18 cellular contexts compared by ENCODE assay signal in genomic region chr4:160825644-160826338, GRCh38.
DNase-seq lines count a peak whose midpoint lies in the region; ATAC-seq, FAIRE-seq and TF ChIP-seq lines count a peak whose summit lies in the region.
"Had no signal": no experiment of that assay in that cellular context is flagged by ENCODE, and none has a peak within 500 bp of the region (broad histone marks: within the 10 kb centered on the region; RNA-seq: fewer than 3 reads in every experiment).

No MANE protein-coding gene starts in this region.

- RAD21 ChIA-PET in GM12878 (lab: Charles Lee; ENCODE audit: unreplicated experiment) = no interaction called here

- intact Hi-C loops in GM12878 (cut with micrococcal nuclease; ENCODE audit: unreplicated experiment) = no loop called here
- intact Hi-C loops in activated CD4-positive, alpha-beta memory T cell treated with anti-CD3 and anti-CD28 coated beads for 36 hours (cut with micrococcal nuclease) = no loop called here

- no peaks in the 10 kb centered on the region for H3K79me2 ChIP-seq in GM23338 (replicated peaks; ENCODE audit: insufficient read depth)
- no peaks in the 10 kb centered on the region for H3K79me2 ChIP-seq in OCI-LY3 (ENCODE audit: low read length)
- no peaks in the 10 kb centered on the region for H3K79me2 ChIP-seq in GM12878 (ENCODE audit: control insufficient read depth, insufficient read depth, low read length)

- H2AFZ ChIP-seq in GM23338 = peak overlapping the region; percentile 86
- peak overlapping the region; percentile 49 for H2AFZ ChIP-seq in OCI-LY3 (ENCODE audit: low read depth, low read length)
- peak overlapping the region; percentile 7; the same call in 1 of the 2 replicates for H2AFZ ChIP-seq in GM12878 (ENCODE audit: control insufficient read depth, low read depth, low read length)

- H3K9ac ChIP-seq in OCI-LY3 (ENCODE audit: low read length) (peak overlapping the region; percentile 62), GM12878 (ENCODE audit: control insufficient read depth, insufficient read depth, low read length) (no peak overlapping the region)

- no peak for TF ChIP-seq POLR2A in GM12878 (IDR thresholded peaks at IDR 0.05; ENCODE audit: low read depth, low read length)

- H3K4me3 ChIP-seq in GM23338 (no peak overlapping the region), OCI-LY3 (ENCODE audit: low read length) (peak overlapping the region; percentile 66), GM12878 (no peak overlapping the region)

- H3K9me3 Mint-ChIP-seq in GM23338 = peaks cover 4% of the 10 kb centered on the region; the same call in 2 of the 3 replicates
- H3K9me3 Mint-ChIP-seq in activated CD4-positive, alpha-beta memory T cell treated with anti-CD3 and anti-CD28 coated beads for 36 hours = peaks cover 7% of the 10 kb centered on the region

- no peak for TF ChIP-seq CTCF in GM23338 (conservative IDR thresholded peaks at IDR 0.05; ENCODE audit: low read depth in 2 of 2)
- TF ChIP-seq CTCF in OCI-LY3 (IDR thresholded peaks at IDR 0.05; ENCODE audit: low read depth, low read length) = no peak
- no peak for TF ChIP-seq CTCF in GM12878 (IDR thresholded peaks at IDR 0.05 in 2 of 3, conservative IDR thresholded peaks at IDR 0.05 in 1 of 3; ENCODE audit: control insufficient read depth in 2 of 3, extremely low read depth in 1 of 3, insufficient read depth in 1 of 3, low read depth in 3 of 3, low read length in 3 of 3)

- H3K27me3 ChIP-seq in GM23338 (ENCODE audit: insufficient read depth) = no peaks in the 10 kb centered on the region
- no peaks in the 10 kb centered on the region for H3K27me3 ChIP-seq in OCI-LY3 (ENCODE audit: low read depth, low read length)
- no peaks in the 10 kb centered on the region for H3K27me3 ChIP-seq in GM12878 (replicated peaks in 1 of 2; ENCODE audit: control insufficient read depth in 2 of 2, insufficient read depth in 2 of 2, low read length in 1 of 2)

- 48% methylated on average over 8 of the region's 8 CpGs for WGBS in GM12878 (ENCODE audit: insufficient coverage, insufficient replicate concordance, low lambda C conversion rate, missing lambda C conversion rate)

- no peak for FAIRE-seq in GM12878 (lab: Jason Lieb, UNC)
- FAIRE-seq: RCC 7860 had no signal

- no peak for ATAC-seq in GM23338
- peak; percentile 54 for ATAC-seq in GM12878
- ATAC-seq in GM19023 (IDR thresholded peaks at IDR 0.05; ENCODE audit: unreplicated experiment) = no peak
- ATAC-seq: HCT116 had no signal

- H3K9me2 ChIP-seq in GM23338 (ENCODE audit: insufficient read depth) = peaks cover 1% of the 10 kb centered on the region; the same call in 1 of the 2 replicates

- DNase-seq in NCI-H2029 treated with DMSO at 0.1 percent for 48 hours (lab: John Stamatoyannopoulos, UW) = peak; percentile 49
- no peak for DNase-seq in NCI-H2029 (lab: John Stamatoyannopoulos, UW)
- DNase-seq in GM23338 (ENCODE audit: low spot score) = no peak
- DNase-seq in GM12878 (ENCODE audit: low read depth, low spot score) = no peak
- DNase-seq in Ammon's horn (ENCODE audit: low spot score) = no peak
- no peak for DNase-seq in activated CD4-positive, alpha-beta memory T cell treated with anti-CD3 and anti-CD28 coated beads for 36 hours
- DNase-seq: KG1, NCI-H1105, NCI-H1694 treated with DMSO at 0.1 percent for 48 hours, NCI-H446 treated with DMSO at 0.1 percent for 48 hours, NCI-H748 treated with DMSO at 0.1 percent for 48 hours, SHP77, T-helper 2 cell had no signal

- CTCF ChIA-PET in GM12878 (lab: Yijun Ruan, JAX) = no interaction called here
- CTCF ChIA-PET in activated CD4-positive, alpha-beta memory T cell treated with anti-CD3 and anti-CD28 coated beads for 36 hours (lab: Charles Lee) = no interaction called here

- H3K4me1 ChIP-seq in GM23338 (ENCODE audit: insufficient read depth) (peaks cover 10% of the 10 kb centered on the region; the same call in 1 of the 2 replicates), OCI-LY3 (ENCODE audit: low read length) (peaks cover 26% of the 10 kb centered on the region), GM12878 (ENCODE audit: control insufficient read depth, insufficient read depth, low read length) (no peaks in the 10 kb centered on the region)

- H3K4me3 Mint-ChIP-seq in GM23338 = no peak overlapping the region
- no peak overlapping the region for H3K4me3 Mint-ChIP-seq in activated CD4-positive, alpha-beta memory T cell treated with anti-CD3 and anti-CD28 coated beads for 36 hours
- H3K4me3 Mint-ChIP-seq: CD14-positive monocyte had no signal

- SMC1A ChIA-PET in GM12878 (lab: Charles Lee; ENCODE audit: uncharacterized antibody, unreplicated experiment) = no interaction called here

- no peaks in the 10 kb centered on the region for H3F3A ChIP-seq in GM23338 (replicated peaks; ENCODE audit: low read depth)

- H3K27ac Mint-ChIP-seq in GM23338 = peak overlapping the region; percentile 1; the same call in 1 of the 2 replicates
- no peak overlapping the region for H3K27ac Mint-ChIP-seq in activated CD4-positive, alpha-beta memory T cell treated with anti-CD3 and anti-CD28 coated beads for 36 hours
- H3K27ac Mint-ChIP-seq: CD14-positive monocyte had no signal

- in situ Hi-C loops in GM12878 (cut with MboI) = no loop called here

- peaks cover 4% of the 10 kb centered on the region for H3K27me3 Mint-ChIP-seq in GM23338 (ENCODE audit: insufficient read depth, low read depth, poor library complexity)
- H3K27me3 Mint-ChIP-seq in activated CD4-positive, alpha-beta memory T cell treated with anti-CD3 and anti-CD28 coated beads for 36 hours = no peaks in the 10 kb centered on the region

- no peak overlapping the region for H3K4me2 ChIP-seq in GM23338
- H3K4me2 ChIP-seq in OCI-LY3 (ENCODE audit: low read length) = peak overlapping the region; percentile 76
- no peak overlapping the region for H3K4me2 ChIP-seq in GM12878 (ENCODE audit: control insufficient read depth, insufficient read depth)

- BruUV-seq in GM12878 (replicated peaks; lab: Mats Ljungman, UMichigan) = no TSS peak

- H3K36me3 Mint-ChIP-seq in GM23338 (ENCODE audit: low read depth) = peaks cover 10% of the 10 kb centered on the region; the same call in 2 of the 3 replicates
- H3K36me3 Mint-ChIP-seq in activated CD4-positive, alpha-beta memory T cell treated with anti-CD3 and anti-CD28 coated beads for 36 hours = no peaks in the 10 kb centered on the region
- H3K36me3 Mint-ChIP-seq: CD14-positive monocyte had no signal

- H3K27ac ChIP-seq in GM23338 (ENCODE audit: low read depth) = no peak overlapping the region
- H3K27ac ChIP-seq in OCI-LY3 (ENCODE audit: low read length) = peak overlapping the region; percentile 80
- H3K27ac ChIP-seq in GM12878 (ENCODE audit: control insufficient read depth, insufficient read depth) = no peak overlapping the region

- H3K9me3 ChIP-seq in OCI-LY3 (ENCODE audit: insufficient read depth, low read length) (no peaks in the 10 kb centered on the region), GM12878 (replicated peaks; ENCODE audit: control insufficient read depth, insufficient read depth, low read length) (no peaks in the 10 kb centered on the region)

- H4K20me1 ChIP-seq in GM23338 (replicated peaks; ENCODE audit: insufficient read depth) = no peaks in the 10 kb centered on the region
- no peaks in the 10 kb centered on the region for H4K20me1 ChIP-seq in OCI-LY3 (ENCODE audit: insufficient read depth, low read length)
- H4K20me1 ChIP-seq in GM12878 (ENCODE audit: control insufficient read depth, insufficient read depth) = no peaks in the 10 kb centered on the region

- no peak for TF ChIP-seq RAD21 in GM12878 (IDR thresholded peaks at IDR 0.05; ENCODE audit: insufficient read depth, low read depth, low read length)

- TF ChIP-seq EP300 in GM12878 (IDR thresholded peaks at IDR 0.05; ENCODE audit: borderline replicate concordance in 1 of 2, control insufficient read depth in 1 of 2, low read depth in 2 of 2, low read length in 2 of 2) = no peak

- H3K36me3 ChIP-seq in GM23338 (ENCODE audit: insufficient read depth) = no peaks in the 10 kb centered on the region
- peaks cover 3% of the 10 kb centered on the region for H3K36me3 ChIP-seq in OCI-LY3 (replicated peaks; ENCODE audit: low read depth, low read length)
- H3K36me3 ChIP-seq in GM12878 (ENCODE audit: control insufficient read depth in 2 of 2, insufficient read depth in 2 of 2, low read length in 1 of 2) = no peaks in the 10 kb centered on the region

- peaks cover 4% of the 10 kb centered on the region; the same call in 2 of the 3 replicates for H3K4me1 Mint-ChIP-seq in GM23338
- no peaks in the 10 kb centered on the region for H3K4me1 Mint-ChIP-seq in activated CD4-positive, alpha-beta memory T cell treated with anti-CD3 and anti-CD28 coated beads for 36 hours (ENCODE audit: low read depth)
- H3K4me1 Mint-ChIP-seq: CD14-positive monocyte had no signal

- POLR2A ChIA-PET in GM12878 (lab: Charles Lee) = no interaction called here
- POLR2A ChIA-PET in activated CD4-positive, alpha-beta memory T cell treated with anti-CD3 and anti-CD28 coated beads for 36 hours (lab: Charles Lee) = no interaction called here

TF ChIP-seq in GM23338, 12 proteins besides CTCF, POLR2A, EP300 and RAD21 (continues in another document):
- no peak for TF ChIP-seq EZH2phosphoT487 (IDR thresholded peaks at IDR 0.05; ENCODE audit: unreplicated experiment)
- no peak for TF ChIP-seq POLR2AphosphoS5 (IDR thresholded peaks at IDR 0.05; ENCODE audit: low read depth)

TF ChIP-seq in GM12878, 131 proteins besides CTCF, POLR2A, EP300 and RAD21 (continues in another document):
- TF ChIP-seq CBFB (IDR thresholded peaks at IDR 0.05; ENCODE audit: low read depth) (no peak), SPI1 (IDR thresholded peaks at IDR 0.05; ENCODE audit: borderline replicate concordance, insufficient read depth, low read depth, low read length) (peak; percentile 60), RAD51 (IDR thresholded peaks at IDR 0.05) (no peak)

Comparison
In these comparisons a context has a peak if more than half of its experiments do, and no peak if none do; other contexts are left out.
1. H2AFZ ChIP-seq: peak in every context shown above with its lines; median percentile 86 in GM23338; 49 in OCI-LY3; 7 in GM12878.